8 cellular contexts compared by ENCODE assay signal in the genomic region with DNA sequence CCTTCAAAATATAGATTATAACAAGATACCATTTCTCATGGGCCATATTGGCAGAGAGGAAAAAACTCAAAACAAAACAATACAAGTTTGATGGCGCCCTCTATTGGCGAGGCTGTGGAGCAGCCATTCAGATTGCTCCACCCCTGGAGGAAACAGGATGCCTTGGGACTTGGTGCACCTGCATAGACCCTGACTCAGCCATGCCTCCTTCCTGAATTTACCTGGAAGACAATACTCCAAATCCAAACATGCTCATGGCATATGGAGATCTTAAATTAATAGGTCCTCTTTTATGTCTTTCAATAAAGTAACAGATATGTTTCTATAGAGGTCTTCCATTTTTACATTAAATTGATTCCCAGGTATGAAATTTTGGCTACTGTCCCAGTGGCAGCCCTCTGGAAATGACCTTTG.
DNase-seq lines count a peak whose midpoint lies in the region; ATAC-seq, FAIRE-seq and TF ChIP-seq lines count a peak whose summit lies in the region.

No MANE protein-coding gene starts in this region.

- H2AFZ ChIP-seq in osteoblast (ENCODE audit: low read length): no peak overlapping the region

- DNase-seq in AG04449 (ENCODE audit: low read depth, low spot score): no peak
- no peak for DNase-seq in GM18507 (ENCODE audit: extremely low spot score, insufficient read length, low read depth)
- DNase-seq in NCI-H510A treated with DMSO at 0.1 percent for 48 hours (lab: John Stamatoyannopoulos, UW): peak; percentile 32
- peak; percentile 69 for DNase-seq in activated CD4-positive, alpha-beta T cell treated with anti-CD3 and anti-CD28 coated beads, Interleukin-2, amount 50 U/mL, for 1 hour
- peak; percentile 62 for DNase-seq in effector CD8-positive, alpha-beta T cell (lab: John Stamatoyannopoulos, UW)
- no peak for DNase-seq in osteoblast (ENCODE audit: insufficient read length, low spot score, missing footprints)

- CTCF ChIA-PET in AG04449 (lab: Yijun Ruan, JAX): interaction anchor here (0.7 to 2.2 kb wide), 17 partner anchors 9 to 132 kb away, joined by 3 to 9 read pairs (median 4); no protein-coding TSS in a partner anchor

- peak; percentile 77 for FAIRE-seq in GM18507 (lab: Jason Lieb, UNC)

- no peaks in the 10 kb centered on the region for H3K79me2 ChIP-seq in osteoblast (ENCODE audit: insufficient read depth, low read length)

- peaks cover 11% of the 10 kb centered on the region for H3K4me1 ChIP-seq in osteoblast (ENCODE audit: insufficient read depth, low read length)

- H3K36me3 ChIP-seq in osteoblast (ENCODE audit: insufficient read depth, low read length): no peaks in the 10 kb centered on the region

- no peak overlapping the region for H3K4me3 ChIP-seq in AG04449 (ENCODE audit: low read depth, low read length)
- no peak overlapping the region for H3K4me3 ChIP-seq in osteoblast (ENCODE audit: insufficient read depth, low read length)

- TF ChIP-seq CTCF in AG04449 (IDR thresholded peaks at IDR 0.05; ENCODE audit: insufficient read depth, low read length, missing control alignments) (peak; percentile 71), osteoblast (IDR thresholded peaks at IDR 0.05; ENCODE audit: extremely low read depth, low read depth, low read length) (peak; percentile 89)

- H3K4me2 ChIP-seq in osteoblast (ENCODE audit: insufficient read depth, low read length): no peak overlapping the region

- no peaks in the 10 kb centered on the region for H3K9me3 ChIP-seq in osteoblast (ENCODE audit: low read depth, low read length)

- peaks cover 9% of the 10 kb centered on the region for H4K20me1 ChIP-seq in osteoblast (ENCODE audit: insufficient read depth, low read length)

- H3K27me3 ChIP-seq in osteoblast (ENCODE audit: insufficient read depth, low read length): no peaks in the 10 kb centered on the region

- H3K27ac ChIP-seq in osteoblast (ENCODE audit: low read depth, low read length): no peak overlapping the region

- POLR2A ChIA-PET in AG04449 (lab: Yijun Ruan, JAX): no interaction called here

- ATAC-seq in HG03439 (IDR thresholded peaks at IDR 0.05; ENCODE audit: unreplicated experiment): no peak
- ATAC-seq in HG03045 (IDR thresholded peaks at IDR 0.05; ENCODE audit: unreplicated experiment): no peak

Comparison
In these comparisons a context has a peak if more than half of its experiments do, and no peak if none do; other contexts are left out.
1. DNase-seq: peak in NCI-H510A treated with DMSO at 0.1 percent for 48 hours (single experiment), activated CD4-positive, alpha-beta T cell treated with anti-CD3 and anti-CD28 coated beads, Interleukin-2, amount 50 U/mL, for 1 hour (single experiment) and effector CD8-positive, alpha-beta T cell (single experiment); none in AG04449 (single experiment), GM18507 (single experiment) and osteoblast (single experiment).